26 cellular contexts compared by ENCODE assay signal in the genomic region with DNA sequence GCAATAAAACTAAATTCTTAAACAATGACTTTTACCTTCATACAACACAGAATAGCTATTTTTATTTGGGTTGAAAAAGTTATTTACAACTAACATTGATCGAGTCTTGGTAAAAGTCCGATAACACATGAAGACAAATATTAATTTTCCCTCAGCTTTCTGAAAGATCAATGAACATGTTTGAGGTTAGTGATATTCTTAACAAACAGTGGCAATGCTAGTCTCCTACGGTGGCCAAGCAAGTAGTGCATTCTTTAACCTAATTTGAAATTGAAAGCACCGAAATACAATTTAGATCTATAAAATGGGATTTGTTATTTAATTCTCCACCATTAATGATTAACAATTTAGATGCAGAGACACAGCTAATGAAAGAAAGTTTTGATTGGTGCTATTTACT.
"Had no signal": no experiment of that assay in that cellular context is flagged by ENCODE, and none has a peak within 500 bp of the region (broad histone marks: within the 10 kb centered on the region; RNA-seq: fewer than 3 reads in every experiment).

No MANE protein-coding gene starts in this region.

- H3K4me2 ChIP-seq: KMS-11 had no signal

- H3K4me1 Mint-ChIP-seq: IgD-negative memory B cell had no signal

- H3K9me2 ChIP-seq: SK-N-SH had no signal

- H3K4me3 Mint-ChIP-seq: IgD-negative memory B cell had no signal

- H3K4me3 ChIP-seq: K562 had no signal

- DNase-seq: Kasumi-1; MV-4-11; NCI-H1048; NCI-H1105; NCI-H1417 treated with DMSO at 0.1 percent for 48 hours; NCI-H146; NCI-H1694 treated with DMSO at 0.1 percent for 48 hours; NCI-H1930; NCI-H2081; NCI-H2107; NCI-H2227 treated with DMSO at 0.1 percent for 48 hours; NCI-H446; NCI-H510A; NCI-H524 treated with DMSO at 0.1 percent for 48 hours; NCI-H69; NCI-H774; NK-92 treated with Interleukin-12 subunit alpha and Interleukin-12 subunit beta, amount 100 ng/mL, for 24 hours; PC-3; SHP77; SK-N-SH; SW 1271 had no signal

- ATAC-seq: K562, Panc1 had no signal

- H3K36me3 Mint-ChIP-seq: IgD-negative memory B cell had no signal

- H3K9me3 ChIP-seq: SK-N-SH had no signal

- H3K9ac ChIP-seq: KMS-11, SK-N-SH had no signal

- H3K27ac ChIP-seq: KMS-11, RWPE1 had no signal

- H3K27me3 Mint-ChIP-seq: IgD-negative memory B cell had no signal
